15 cellular contexts compared by ENCODE assay signal in genomic region chrX:10754445-10754844, GRCh38.
DNase-seq lines count a peak whose midpoint lies in the region; TF ChIP-seq lines count a peak whose summit lies in the region.
"Had no signal": no experiment of that assay in that cellular context is flagged by ENCODE, and none has a peak within 500 bp of the region (broad histone marks: within the 10 kb centered on the region; RNA-seq: fewer than 3 reads in every experiment).

No MANE protein-coding gene starts in this region.

- no peak overlapping the region for H3K4ac ChIP-seq in mesendoderm (ENCODE audit: low read depth, low read length)

- H3K56ac ChIP-seq in mesendoderm (ENCODE audit: low read length), result no peak overlapping the region

- in situ Hi-C loops in GM23248 (cut with MboI), result no loop called here

- H3K36me3 ChIP-seq in GM23248 (ENCODE audit: low read depth) (no peaks in the 10 kb centered on the region), SJCRH30 (no peaks in the 10 kb centered on the region), mesendoderm (ENCODE audit: control insufficient read depth, insufficient read depth, low read length) (no peaks in the 10 kb centered on the region), smooth muscle cell (ENCODE audit: low read depth) (no peaks in the 10 kb centered on the region)
- H3K36me3 ChIP-seq: BLaER1 had no signal

- no peaks in the 10 kb centered on the region for H3K79me2 ChIP-seq in GM23248 (ENCODE audit: insufficient read depth)
- H3K79me2 ChIP-seq in mesendoderm (ENCODE audit: control insufficient read depth, insufficient read depth, low read length), result no peaks in the 10 kb centered on the region
- H3K79me2 ChIP-seq in smooth muscle cell (ENCODE audit: low read depth), result no peaks in the 10 kb centered on the region

- H2BK5ac ChIP-seq in mesendoderm (ENCODE audit: low read length), result no peak overlapping the region

- H3K9ac ChIP-seq in GM23248, result no peak overlapping the region
- no peak overlapping the region for H3K9ac ChIP-seq in mesendoderm (ENCODE audit: low read length)
- no peak overlapping the region for H3K9ac ChIP-seq in smooth muscle cell (ENCODE audit: low read depth)
- H3K9ac ChIP-seq: BLaER1 had no signal

- no peaks in the 10 kb centered on the region for H4K20me1 ChIP-seq in GM23248 (ENCODE audit: insufficient read depth)
- H4K20me1 ChIP-seq in smooth muscle cell (ENCODE audit: low read depth), result no peaks in the 10 kb centered on the region

- no peaks in the 10 kb centered on the region for H3K9me3 ChIP-seq in GM23248 (ENCODE audit: low read depth)
- H3K9me3 ChIP-seq in SJCRH30 (replicated peaks), result no peaks in the 10 kb centered on the region
- no peaks in the 10 kb centered on the region for H3K9me3 ChIP-seq in smooth muscle cell (replicated peaks; ENCODE audit: low read depth)
- H3K9me3 ChIP-seq: BLaER1 had no signal

- H2AFZ ChIP-seq in GM23248 (no peak overlapping the region), smooth muscle cell (ENCODE audit: low read depth) (no peak overlapping the region)
- H2AFZ ChIP-seq: PC-9 had no signal

- H3K27me3 ChIP-seq in GM23248 (replicated peaks; ENCODE audit: insufficient read depth) (no peaks in the 10 kb centered on the region), SJCRH30 (no peaks in the 10 kb centered on the region), mesendoderm (ENCODE audit: insufficient read depth, low read length, poor library complexity) (no peaks in the 10 kb centered on the region), smooth muscle cell (ENCODE audit: low read depth) (no peaks in the 10 kb centered on the region)

- no peak for TF ChIP-seq CTCF in smooth muscle cell (IDR thresholded peaks at IDR 0.05; ENCODE audit: borderline replicate concordance, insufficient read depth, poor library complexity, severe bottlenecking)

- H4K5ac ChIP-seq in mesendoderm (ENCODE audit: low read length), result no peak overlapping the region

- 94 to 97% methylated on average over 6 of the region's 6 CpGs for WGBS in GM23248 (ENCODE audit: low coverage in 1 of 2, low lambda C conversion rate in 2 of 2, missing lambda C conversion rate in 2 of 2), 2 experiments
- WGBS in mesendoderm (ENCODE audit: extremely low coverage, insufficient coverage, low lambda C conversion rate), result no CpG with 5 or more reads among the region's 6 CpGs
- 72% methylated on average over 6 of the region's 6 CpGs for WGBS in smooth muscle cell (ENCODE audit: low lambda C conversion rate)

- H3F3A ChIP-seq in GM23248 (ENCODE audit: insufficient read depth) (peaks cover 29% of the 10 kb centered on the region), smooth muscle cell (ENCODE audit: low read depth) (no peaks in the 10 kb centered on the region)

- H3K79me1 ChIP-seq in mesendoderm (ENCODE audit: low read length), result no peaks in the 10 kb centered on the region

- H3K4me3 ChIP-seq in GM23248, result no peak overlapping the region
- H3K4me3 ChIP-seq in SJCRH30, result no peak overlapping the region
- H3K4me3 ChIP-seq in mesendoderm (ENCODE audit: low read length), result no peak overlapping the region
- no peak overlapping the region for H3K4me3 ChIP-seq in smooth muscle cell
- H3K4me3 ChIP-seq: BLaER1, PC-9 had no signal

- H3K27ac ChIP-seq in GM23248, result peak overlapping the region; percentile 85
- peak overlapping the region; percentile 88 for H3K27ac ChIP-seq in SJCRH30
- H3K27ac ChIP-seq in mesendoderm (ENCODE audit: low read depth, low read length), result no peak overlapping the region
- H3K27ac ChIP-seq in smooth muscle cell (ENCODE audit: low read depth), result peak overlapping the region; percentile 78
- H3K27ac ChIP-seq: BLaER1, PC-9 had no signal

- no peak overlapping the region for H3K18ac ChIP-seq in mesendoderm (ENCODE audit: low read length)

- H3K4me2 ChIP-seq in GM23248 (ENCODE audit: unreplicated experiment) (no peak overlapping the region), mesendoderm (ENCODE audit: low read length) (no peak overlapping the region), smooth muscle cell (no peak overlapping the region)
- H3K4me2 ChIP-seq: BLaER1, PC-9 had no signal

- H3K4me1 ChIP-seq in GM23248 (ENCODE audit: insufficient read depth), result peaks cover 32% of the 10 kb centered on the region
- peaks cover 34% of the 10 kb centered on the region for H3K4me1 ChIP-seq in SJCRH30
- no peaks in the 10 kb centered on the region for H3K4me1 ChIP-seq in mesendoderm (ENCODE audit: control insufficient read depth, low read depth, low read length)
- peaks cover 17% of the 10 kb centered on the region for H3K4me1 ChIP-seq in smooth muscle cell (ENCODE audit: low read depth)

- no peak overlapping the region for H2BK120ac ChIP-seq in mesendoderm (ENCODE audit: low read depth, low read length)

- DNase-seq in GM23248, result no peak
- DNase-seq in SJCRH30, result no peak
- peak; percentile 29 for DNase-seq in mesendoderm
- DNase-seq in smooth muscle cell (lab: John Stamatoyannopoulos, UW; ENCODE audit: unreplicated experiment), result no peak
- DNase-seq in dedifferentiated amniotic fluid mesenchymal stem cell (ENCODE audit: extremely low spot score), result no peak
- DNase-seq in NCI-H2227 (lab: John Stamatoyannopoulos, UW; ENCODE audit: unreplicated experiment), result no peak
- DNase-seq in stimulated activated CD4-positive, alpha-beta T cell treated with anti-CD3 and anti-CD28 coated beads, Interleukin-15, amount 100 ng/mL, for 24 hours, result no peak
- DNase-seq: CD8-positive, alpha-beta memory T cell; H7; MV-4-11; NCI-H1436 treated with DMSO at 0.1 percent for 48 hours; NCI-H345; NCI-H69; PC-9 had no signal

- no peak overlapping the region for H2AK5ac ChIP-seq in mesendoderm (ENCODE audit: low read length)

- no peak overlapping the region for H2BK15ac ChIP-seq in mesendoderm (replicated peaks; ENCODE audit: low read depth)

- H3K23ac ChIP-seq in mesendoderm (ENCODE audit: low read length), result no peak overlapping the region

- no peaks in the 10 kb centered on the region for H3K9me2 ChIP-seq in GM23248 (ENCODE audit: insufficient read depth)

- no peak overlapping the region for H4K8ac ChIP-seq in mesendoderm (ENCODE audit: low read depth, low read length)
